In the genomic region with DNA sequence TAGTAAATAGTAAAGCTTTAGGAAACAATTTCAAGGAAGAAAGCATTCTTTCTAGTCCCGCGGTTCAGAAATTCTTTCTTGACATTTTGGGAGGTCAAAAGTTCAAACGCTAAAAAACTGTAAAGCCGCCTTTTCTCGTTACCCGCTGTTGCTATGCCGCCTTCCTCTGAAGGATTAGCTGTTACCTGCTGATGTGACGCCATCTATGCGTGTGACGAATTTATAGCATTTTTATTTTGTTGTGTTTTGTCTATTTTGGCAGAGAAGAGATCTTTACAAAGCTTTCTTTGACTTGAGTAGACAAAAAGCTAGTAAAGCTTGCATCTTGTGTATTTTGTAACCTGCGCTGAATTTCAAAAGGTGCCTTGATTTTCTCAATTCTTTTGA, we compare ENCODE assay signal across 10 cellular contexts.
DNase-seq lines count a peak whose midpoint lies in the region; ATAC-seq and TF ChIP-seq lines count a peak whose summit lies in the region.
"Had no signal": no experiment of that assay in that cellular context is flagged by ENCODE, and none has a peak within 500 bp of the region (broad histone marks: within the 10 kb centered on the region; RNA-seq: fewer than 3 reads in every experiment).

No MANE protein-coding gene starts in this region.

- H3K9me3 ChIP-seq in MG63 = peaks cover 7% of the 10 kb centered on the region; the same call in 1 of the 2 replicates

- peaks cover 74% of the 10 kb centered on the region for H3K27me3 Mint-ChIP-seq in neural crest cell (ENCODE audit: low read depth)

- in situ Hi-C loops in Caki2 (cut with HindIII; ENCODE audit: low pct_unique_long_range_greater_than_20kb, low sequenced_read_pairs) = no loop called here

- H3K36me3 ChIP-seq in MG63 = no peaks in the 10 kb centered on the region

- ATAC-seq in GM18520 (IDR thresholded peaks at IDR 0.05; ENCODE audit: unreplicated experiment) = no peak
- ATAC-seq in esophagus mucosa = no peak
- ATAC-seq in GM19324 (IDR thresholded peaks at IDR 0.05; ENCODE audit: low FRiP score, unreplicated experiment) = no peak

- no peak overlapping the region for H3K27ac ChIP-seq in coronary artery

- peaks cover 14% of the 10 kb centered on the region for H3K4me1 Mint-ChIP-seq in neural crest cell

- peak overlapping the region; percentile 89 for H3K4me3 Mint-ChIP-seq in neural crest cell

- TF ChIP-seq CTCF in coronary artery (IDR thresholded peaks at IDR 0.05) = no peak
- TF ChIP-seq CTCF in neural crest cell (conservative IDR thresholded peaks at IDR 0.05) = no peak

- H3K9me3 Mint-ChIP-seq in neural crest cell = peaks cover 5% of the 10 kb centered on the region

- DNase-seq in Caki2 (ENCODE audit: low read depth) = peak; percentile 21
- DNase-seq in MG63 = no peak
- no peak for DNase-seq in coronary artery (ENCODE audit: low spot score)
- no peak for DNase-seq in neural crest cell (ENCODE audit: low read depth, low spot score)
- no peak for DNase-seq in activated effector memory CD4-positive, alpha-beta T cell treated with anti-CD3 and anti-CD28 coated beads, Interleukin-2, amount 50 U/mL, for 16 hours
- DNase-seq: GF-D8; stimulated activated CD4-positive, alpha-beta T cell treated with anti-CD3 and anti-CD28 coated beads, Interleukin-2, amount 100 ng/mL, for 48 hours had no signal

- H3K4me3 ChIP-seq in MG63 (peak overlapping the region; percentile 47), coronary artery (peak overlapping the region; percentile 78)

- H3K27me3 ChIP-seq in MG63 = no peaks in the 10 kb centered on the region; the same call in 1 of the 2 replicates

- H3K27ac Mint-ChIP-seq in neural crest cell (ENCODE audit: unreplicated experiment) = no peak overlapping the region

- peaks cover 4% of the 10 kb centered on the region for H3K36me3 Mint-ChIP-seq in neural crest cell (ENCODE audit: low read depth)
